Comparison of ENCODE assay signal across 8 cellular contexts in the genomic region with DNA sequence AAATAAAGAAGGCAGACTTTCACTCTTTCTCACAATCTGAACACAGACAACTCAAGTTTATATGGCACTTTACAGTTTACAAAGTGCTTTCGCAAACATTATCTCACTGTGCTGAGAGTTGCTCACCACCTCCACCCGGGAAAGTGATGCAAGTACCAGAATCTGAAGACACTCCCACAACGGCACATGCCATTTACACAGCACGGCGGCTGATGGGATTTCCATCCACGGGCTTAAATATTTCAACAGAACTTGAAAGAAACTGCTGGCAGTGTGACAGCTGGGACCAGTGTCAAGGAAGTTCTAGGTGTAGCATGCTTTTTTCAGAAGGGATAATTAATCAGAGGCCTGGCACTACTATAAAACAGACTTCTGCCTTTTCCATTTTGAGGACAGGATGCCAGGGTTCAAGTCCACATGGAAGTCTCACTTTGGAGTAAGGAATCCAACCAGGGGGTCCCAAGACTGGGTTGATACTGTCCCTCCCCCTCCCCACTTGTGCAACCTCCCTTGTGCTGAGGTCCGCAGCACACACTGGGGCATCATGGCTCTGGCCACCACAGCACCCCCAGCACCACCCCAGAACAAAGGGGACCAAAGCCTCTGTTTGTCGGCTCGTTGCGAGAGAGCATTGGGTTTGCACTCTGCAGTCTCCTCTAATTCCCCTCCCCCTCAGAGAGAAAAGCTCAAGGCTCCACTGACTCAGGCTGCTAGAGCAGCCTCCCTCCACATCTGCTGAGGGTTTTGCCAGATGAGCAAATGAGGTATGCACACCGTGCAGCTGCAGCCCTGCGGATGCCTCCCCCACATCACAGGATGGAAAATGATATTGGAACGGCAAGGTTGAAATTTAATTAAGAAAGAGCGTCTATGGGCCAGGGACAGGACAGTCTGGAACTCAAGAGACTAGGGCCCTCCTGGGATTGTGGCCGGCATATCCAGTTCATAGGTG.
DNase-seq lines count a peak whose midpoint lies in the region; ATAC-seq, FAIRE-seq and TF ChIP-seq lines count a peak whose summit lies in the region.

No MANE protein-coding gene starts in this region.

- no peak overlapping the region for H3K4me3 ChIP-seq in AG10803 (ENCODE audit: low read length)
- H3K4me3 ChIP-seq in K562 = no peak overlapping the region
- H3K4me3 ChIP-seq in muscle layer of colon (ENCODE audit: low read depth in 1 of 2, low read length in 2 of 2) = no peak overlapping the region

- WGBS in K562 (ENCODE audit: insufficient coverage, low coverage, missing lambda C conversion rate) = 13% methylated on average over 14 of the region's 15 CpGs

- no peaks in the 10 kb centered on the region for H3K9me1 ChIP-seq in K562 (ENCODE audit: control insufficient read depth, insufficient read depth, low read length)

- peak; percentile 85 for FAIRE-seq in K562 (lab: Jason Lieb, UNC)

- peak; percentile 75 for ATAC-seq in K562
- no peak for ATAC-seq in GM21737 (IDR thresholded peaks at IDR 0.05; ENCODE audit: unreplicated experiment)
- ATAC-seq in GM21360 (IDR thresholded peaks at IDR 0.05; ENCODE audit: unreplicated experiment) = no peak

- no peak; the same call in 1 of the 2 replicates for TF ChIP-seq POLR2A in K562 (conservative IDR thresholded peaks at IDR 0.05)

- peak; percentile 75 for DNase-seq in AG10803 (ENCODE audit: low read depth)
- peak; percentile 48 for DNase-seq in HT1080 (ENCODE audit: low read depth)
- peak; percentile 58 to 88 (median 69) for DNase-seq in K562 (ENCODE audit: extremely low read depth in 1 of 4, low spot score in 3 of 4)
- DNase-seq in chondrocyte (ENCODE audit: low spot score) = no peak
- no peak for DNase-seq in midbrain (lab: John Stamatoyannopoulos, UW)

- no peaks in the 10 kb centered on the region for H4K20me1 ChIP-seq in K562 (replicated peaks; ENCODE audit: control insufficient read depth, insufficient read depth, low read length)

- H3K4me3 Mint-ChIP-seq in chondrocyte (ENCODE audit: unreplicated experiment) = no peak overlapping the region

- H3K27ac ChIP-seq in K562 (ENCODE audit: extremely low read depth, low read depth, low read length) = peak overlapping the region; percentile 95
- H3K27ac ChIP-seq in muscle layer of colon (ENCODE audit: low read depth, low read length) = peak overlapping the region; percentile 71

- intact Hi-C loops in K562 (cut with micrococcal nuclease) = loop anchor here (10.0 kb wide), 2 partner anchors 116 to 176 kb away; no protein-coding TSS in a partner anchor

- H3K36me3 Mint-ChIP-seq in chondrocyte (ENCODE audit: low read depth) = no peaks in the 10 kb centered on the region

- no peaks in the 10 kb centered on the region for H3K27me3 Mint-ChIP-seq in chondrocyte (ENCODE audit: low read depth)

- H3K4me1 ChIP-seq in K562 (replicated peaks in 1 of 2; ENCODE audit: control insufficient read depth in 2 of 2, insufficient read depth in 2 of 2, low read length in 2 of 2) (peaks cover 31 to 78% of the 10 kb centered on the region in 2 experiments), muscle layer of colon (ENCODE audit: insufficient read depth, low read length) (peaks cover 71% of the 10 kb centered on the region)

- H3K4me2 ChIP-seq in K562 (ENCODE audit: insufficient read depth, low read length) = peak overlapping the region; percentile 70

- H3K9ac ChIP-seq in K562 (ENCODE audit: insufficient read depth in 1 of 2, low read depth in 2 of 2, low read length in 2 of 2) (peak overlapping the region; percentile 71 to 77), muscle layer of colon (ENCODE audit: low read length) (no peak overlapping the region)

- H3K36me3 ChIP-seq in K562 (ENCODE audit: control insufficient read depth, insufficient read depth, low read length) = peaks cover 54% of the 10 kb centered on the region; the same call in 2 of the 3 replicates
- H3K36me3 ChIP-seq in muscle layer of colon (ENCODE audit: insufficient read depth, low read length) = peaks cover 34% of the 10 kb centered on the region

- peak overlapping the region; percentile 65 for H2AFZ ChIP-seq in K562 (ENCODE audit: low read depth, low read length)

- in situ Hi-C loops in K562 (cut with MboI) = no loop called here

- TF ChIP-seq RAD21 in K562 (CRISPR knock-in tag; conservative IDR thresholded peaks at IDR 0.05 in 1 of 2, IDR thresholded peaks at IDR 0.05 in 1 of 2) = peak in 1 of 2 experiments; percentile 15; a peak in 1 of 4 replicates

- POLR2A ChIA-PET in K562 (lab: Yijun Ruan, JAX) = interaction anchor here (0.7 to 1.4 kb wide), 7 partner anchors 11 to 1229 kb away, joined by 3 to 4 read pairs (median 3); no protein-coding TSS in a partner anchor

- TF ChIP-seq EP300 in K562 (IDR thresholded peaks at IDR 0.05; ENCODE audit: low read length) = peak; percentile 65; the same call in 1 of the 2 replicates

- no peak for TF ChIP-seq CTCF in AG10803 (conservative IDR thresholded peaks at IDR 0.05; ENCODE audit: low read length)
- TF ChIP-seq CTCF in K562 (IDR thresholded peaks at IDR 0.05 in 2 of 3, conservative IDR thresholded peaks at IDR 0.05 in 1 of 3; ENCODE audit: insufficient read depth in 2 of 3, low read depth in 1 of 3, low read length in 3 of 3) = no peak
- no peak for TF ChIP-seq CTCF in chondrocyte (IDR thresholded peaks at IDR 0.05)

- no peaks in the 10 kb centered on the region for H3K9me3 ChIP-seq in K562 (replicated peaks; ENCODE audit: control insufficient read depth, insufficient read depth, low read depth, low read length)
- H3K9me3 ChIP-seq in muscle layer of colon (ENCODE audit: low read length) = no peaks in the 10 kb centered on the region

- H3K4me1 Mint-ChIP-seq in chondrocyte (ENCODE audit: low read depth) = peaks cover 31% of the 10 kb centered on the region

- no peaks in the 10 kb centered on the region for H3K27me3 ChIP-seq in K562 (ENCODE audit: control insufficient read depth in 2 of 2, insufficient read depth in 2 of 2, low read length in 2 of 2)
- H3K27me3 ChIP-seq in muscle layer of colon (ENCODE audit: control insufficient read depth in 1 of 2, insufficient read depth in 2 of 2, low read length in 2 of 2) = no peaks in the 10 kb centered on the region

- BruUV-seq in K562 (replicated peaks; lab: Mats Ljungman, UMichigan) = no TSS peak

- H3K9me3 Mint-ChIP-seq in chondrocyte (ENCODE audit: low read depth) = no peaks in the 10 kb centered on the region

- CTCF ChIA-PET in K562 (lab: Yijun Ruan, JAX; ENCODE audit: low intra/inter-chr PET ratio) = no interaction called here

- no peaks in the 10 kb centered on the region; the same call in 2 of the 3 replicates for H3K79me2 ChIP-seq in K562 (ENCODE audit: control insufficient read depth, insufficient read depth, low read length)

- H3K27ac Mint-ChIP-seq in chondrocyte (ENCODE audit: unreplicated experiment) = no peak overlapping the region

TF ChIP-seq in K562, 482 proteins besides CTCF, POLR2A, EP300 and RAD21 (continues in another document):
- TF ChIP-seq BACH1 (tag; IDR thresholded peaks at IDR 0.05) (peak; percentile 47; the same call in 1 of the 2 replicates), MEIS2 (IDR thresholded peaks at IDR 0.05; ENCODE audit: partially characterized antibody) (peak; percentile 44), HNRNPK (IDR thresholded peaks at IDR 0.05; ENCODE audit: low read depth, low read length, poor library complexity, severe bottlenecking) (no peak), TCF3 (CRISPR knock-in tag; IDR thresholded peaks at IDR 0.05) (peak; percentile 54), MAFK (IDR thresholded peaks at IDR 0.05; ENCODE audit: low read length) (no peak), ZNF174 (CRISPR knock-in tag; IDR thresholded peaks at IDR 0.05) (no peak), RCOR1 (IDR thresholded peaks at IDR 0.05; ENCODE audit: borderline replicate concordance in 1 of 2, low read depth in 2 of 2, low read length in 2 of 2) (peak in 1 of 2 experiments; percentile 64; a peak in 2 of 4 replicates), WHSC1 (IDR thresholded peaks at IDR 0.05; ENCODE audit: low read length) (peak; percentile 71), NR3C1 (CRISPR knock-in tag; IDR thresholded peaks at IDR 0.05) (no peak), TAF1 (IDR thresholded peaks at IDR 0.05; ENCODE audit: control insufficient read depth, extremely low read depth, insufficient read depth, low read length, severe bottlenecking) (peak; percentile 35), DMBX1 (CRISPR knock-in tag; IDR thresholded peaks at IDR 0.05; ENCODE audit: borderline replicate concordance) (peak; percentile 24; the same call in 1 of the 2 replicates), CEBPB (tag; IDR thresholded peaks at IDR 0.05) (peak; percentile 92), NR2C2 (CRISPR knock-in tag; IDR thresholded peaks at IDR 0.05) (no peak), NR2C2 (tag; IDR thresholded peaks at IDR 0.05) (no peak)
- TF ChIP-seq, protein P1, sequence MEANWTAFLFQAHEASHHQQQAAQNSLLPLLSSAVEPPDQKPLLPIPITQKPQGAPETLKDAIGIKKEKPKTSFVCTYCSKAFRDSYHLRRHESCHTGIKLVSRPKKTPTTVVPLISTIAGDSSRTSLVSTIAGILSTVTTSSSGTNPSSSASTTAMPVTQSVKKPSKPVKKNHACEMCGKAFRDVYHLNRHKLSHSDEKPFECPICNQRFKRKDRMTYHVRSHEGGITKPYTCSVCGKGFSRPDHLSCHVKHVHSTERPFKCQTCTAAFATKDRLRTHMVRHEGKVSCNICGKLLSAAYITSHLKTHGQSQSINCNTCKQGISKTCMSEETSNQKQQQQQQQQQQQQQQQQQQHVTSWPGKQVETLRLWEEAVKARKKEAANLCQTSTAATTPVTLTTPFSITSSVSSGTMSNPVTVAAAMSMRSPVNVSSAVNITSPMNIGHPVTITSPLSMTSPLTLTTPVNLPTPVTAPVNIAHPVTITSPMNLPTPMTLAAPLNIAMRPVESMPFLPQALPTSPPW (CRISPR knock-in tag; IDR thresholded peaks at IDR 0.05) = 0 out of 2 replicates have a peak, but pooled peaks have one; percentile 5
- TF ChIP-seq, protein P2, sequence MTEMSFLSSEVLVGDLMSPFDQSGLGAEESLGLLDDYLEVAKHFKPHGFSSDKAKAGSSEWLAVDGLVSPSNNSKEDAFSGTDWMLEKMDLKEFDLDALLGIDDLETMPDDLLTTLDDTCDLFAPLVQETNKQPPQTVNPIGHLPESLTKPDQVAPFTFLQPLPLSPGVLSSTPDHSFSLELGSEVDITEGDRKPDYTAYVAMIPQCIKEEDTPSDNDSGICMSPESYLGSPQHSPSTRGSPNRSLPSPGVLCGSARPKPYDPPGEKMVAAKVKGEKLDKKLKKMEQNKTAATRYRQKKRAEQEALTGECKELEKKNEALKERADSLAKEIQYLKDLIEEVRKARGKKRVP (CRISPR knock-in tag; IDR thresholded peaks at IDR 0.05) = 0 out of 2 replicates have a peak, but pooled peaks have one; percentile 21

Comparison
In these comparisons a context has a peak if more than half of its experiments do, and no peak if none do; other contexts are left out.
1. DNase-seq: peak in AG10803 (single experiment), HT1080 (single experiment) and K562 (4 of 4); none in chondrocyte (single experiment) and midbrain (single experiment).